ENCODE assay signal across 10 cellular contexts in the genomic region with DNA sequence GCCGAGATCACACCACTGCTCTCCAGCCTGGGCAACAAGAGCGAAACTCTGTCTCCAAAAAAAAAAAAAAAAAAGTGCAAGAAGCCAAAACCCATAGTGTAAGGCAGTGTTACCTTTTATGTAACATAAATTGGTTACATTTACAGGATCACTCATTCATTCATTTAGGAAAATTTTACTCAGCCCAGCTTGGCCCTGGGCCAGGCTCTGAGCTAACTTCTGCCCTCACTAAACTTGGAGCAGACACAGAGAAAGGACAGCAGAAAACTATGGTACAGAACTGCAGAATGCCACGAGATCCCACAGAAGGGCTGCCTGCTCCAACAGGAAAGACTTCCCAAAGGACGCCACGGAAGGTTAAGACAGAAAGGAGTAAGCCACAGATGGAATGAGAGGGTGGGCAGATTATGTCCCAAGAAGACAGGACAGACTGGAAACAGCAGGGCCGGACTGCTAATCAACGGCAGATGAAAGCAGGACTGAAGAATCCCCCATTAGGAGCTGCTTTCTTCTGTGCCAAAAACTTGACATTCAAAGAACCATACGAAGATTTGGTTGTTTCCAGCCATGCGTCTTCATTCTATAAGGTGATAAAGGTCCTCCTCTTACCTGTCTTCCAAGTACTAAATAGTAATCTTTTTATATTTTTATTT. TPM values are rescaled to one million over a fixed set of nuclear protein-coding genes. Genes with fewer than 3 reads are reported as not detected.
DNase-seq lines count a peak whose midpoint lies in the region; FAIRE-seq and TF ChIP-seq lines count a peak whose summit lies in the region.
"Had no signal": no experiment of that assay in that cellular context is flagged by ENCODE, and none has a peak within 500 bp of the region (broad histone marks: within the 10 kb centered on the region; RNA-seq: fewer than 3 reads in every experiment).

No MANE protein-coding gene starts in this region.

- TF ChIP-seq EP300 in esophagus muscularis mucosa (IDR thresholded peaks at IDR 0.05) = no peak

- H3K9me3 ChIP-seq in HEK293 (ENCODE audit: control insufficient read depth, insufficient read depth, low read depth, low read length) (no peaks in the 10 kb centered on the region), esophagus muscularis mucosa (no peaks in the 10 kb centered on the region), mucosa of stomach (ENCODE audit: control insufficient read depth, low read length) (no peaks in the 10 kb centered on the region)

- no peak for FAIRE-seq in RCC 7860 (lab: Jason Lieb, UNC)
- no peak for FAIRE-seq in D721Med (lab: Jason Lieb, UNC)

- WGBS in esophagus muscularis mucosa = 43% methylated on average over 9 of the region's 9 CpGs

- H3K27ac ChIP-seq in HEK293 (ENCODE audit: extremely low read depth, low read depth, low read length) = no peak overlapping the region
- peak overlapping the region; percentile 59 to 75 (median 70) for H3K27ac ChIP-seq in esophagus muscularis mucosa (replicated peaks in 1 of 4)

- intact Hi-C loops in esophagus muscularis mucosa (cut with DNase I) = no loop called here

- DNase-seq in AG08395 (ENCODE audit: low spot score) (peak; percentile 48), esophagus muscularis mucosa (ENCODE audit: extremely low spot score) (no peak), RCC 7860 (ENCODE audit: low spot score) (no peak), A172 (ENCODE audit: low spot score) (no peak), D721Med (ENCODE audit: insufficient read length, low spot score) (no peak), NCI-H2196 treated with DMSO at 0.1 percent for 48 hours (lab: John Stamatoyannopoulos, UW; ENCODE audit: unreplicated experiment) (no peak)
- DNase-seq: COR-L47, mesendoderm had no signal

- no peak overlapping the region for H3K4me3 ChIP-seq in HEK293 (ENCODE audit: low read depth, low read length)
- H3K4me3 ChIP-seq in esophagus muscularis mucosa = peak overlapping the region in 2 of 4 donors; percentile 8 to 27
- H3K4me3 ChIP-seq in mucosa of stomach (ENCODE audit: low read length) = no peak overlapping the region

- POLR2A ChIA-PET in HEK293 (lab: Yijun Ruan, JAX) = no interaction called here

- H3K9ac ChIP-seq in mucosa of stomach (ENCODE audit: low read length) = peak overlapping the region; percentile 37

- TF ChIP-seq POLR2A in esophagus muscularis mucosa (IDR thresholded peaks at IDR 0.05; ENCODE audit: low read depth) = no peak

- CTCF ChIA-PET in HEK293 (lab: Yijun Ruan, JAX) = interaction anchor here (0.6 to 2.1 kb wide), 5 partner anchors 20 to 109 kb away, joined by 3 to 7 read pairs (median 4); no protein-coding TSS in a partner anchor

- H3K27me3 ChIP-seq in esophagus muscularis mucosa = no peaks in the 10 kb centered on the region
- H3K27me3 ChIP-seq in mucosa of stomach (ENCODE audit: control insufficient read depth, insufficient read depth, low read length) = no peaks in the 10 kb centered on the region

- H3K36me3 ChIP-seq in HEK293 (ENCODE audit: control insufficient read depth in 2 of 2, insufficient read depth in 1 of 2, low read length in 2 of 2) (no peaks in the 10 kb centered on the region; a peak in 1 of 3 replicates), esophagus muscularis mucosa (no peaks in the 10 kb centered on the region), mucosa of stomach (ENCODE audit: control insufficient read depth, insufficient read depth, low read length) (no peaks in the 10 kb centered on the region)

- H3K4me1 ChIP-seq in HEK293 (ENCODE audit: control insufficient read depth, insufficient read depth, low read length) = peaks cover 5% of the 10 kb centered on the region; the same call in 1 of the 2 replicates
- peaks cover 23 to 37% (median 27%) of the 10 kb centered on the region in 4 donors for H3K4me1 ChIP-seq in esophagus muscularis mucosa
- peaks cover 15% of the 10 kb centered on the region for H3K4me1 ChIP-seq in mucosa of stomach (ENCODE audit: control insufficient read depth, insufficient read depth, low read length)

- no peak for TF ChIP-seq CTCF in HEK293 (tag by site-specific recombination; IDR thresholded peaks at IDR 0.05)
- no peak for TF ChIP-seq CTCF in esophagus muscularis mucosa (IDR thresholded peaks at IDR 0.05)
- TF ChIP-seq CTCF in D721Med (IDR thresholded peaks at IDR 0.05; ENCODE audit: insufficient read depth, missing control alignments) = no peak

TF ChIP-seq in HEK293, 187 proteins besides CTCF, POLR2A, EP300 and RAD21 (continues in another document):
- TF ChIP-seq, protein P1, sequence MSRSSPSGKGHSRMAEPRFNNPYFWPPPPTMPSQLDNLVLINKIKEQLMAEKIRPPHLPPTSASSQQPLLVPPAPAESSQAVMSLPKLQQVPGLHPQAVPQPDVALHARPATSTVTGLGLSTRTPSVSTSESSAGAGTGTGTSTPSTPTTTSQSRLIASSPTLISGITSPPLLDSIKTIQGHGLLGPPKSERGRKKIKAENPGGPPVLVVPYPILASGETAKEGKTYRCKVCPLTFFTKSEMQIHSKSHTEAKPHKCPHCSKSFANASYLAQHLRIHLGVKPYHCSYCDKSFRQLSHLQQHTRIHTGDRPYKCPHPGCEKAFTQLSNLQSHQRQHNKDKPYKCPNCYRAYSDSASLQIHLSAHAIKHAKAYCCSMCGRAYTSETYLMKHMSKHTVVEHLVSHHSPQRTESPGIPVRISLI (tag by site-specific recombination; IDR thresholded peaks at IDR 0.05) = no peak
- TF ChIP-seq ZNF664 (tag by site-specific recombination; IDR thresholded peaks at IDR 0.05) (no peak), TSHZ1 (tag by site-specific recombination; IDR thresholded peaks at IDR 0.05; ENCODE audit: borderline replicate concordance) (no peak), ZNF843 (tag by site-specific recombination; IDR thresholded peaks at IDR 0.05) (0 out of 2 replicates have a peak, but pooled peaks have one; percentile 18), ZNF146 (tag by site-specific recombination; IDR thresholded peaks at IDR 0.05) (no peak), KLF7 (tag by site-specific recombination; IDR thresholded peaks at IDR 0.05; ENCODE audit: borderline replicate concordance) (no peak), ZNF394 (tag by site-specific recombination; IDR thresholded peaks at IDR 0.05; ENCODE audit: borderline replicate concordance) (no peak), ZNF335 (tag by site-specific recombination; conservative IDR thresholded peaks at IDR 0.05) (no peak), KLF10 (tag by site-specific recombination; IDR thresholded peaks at IDR 0.05) (no peak), EGR2 (tag by site-specific recombination; IDR thresholded peaks at IDR 0.05; ENCODE audit: low read depth) (no peak), WT1 (tag by site-specific recombination; IDR thresholded peaks at IDR 0.05) (no peak), ZEB2 (tag by site-specific recombination; IDR thresholded peaks at IDR 0.05) (0 out of 2 replicates have a peak, but pooled peaks have one; percentile 34), ZNF121 (tag by site-specific recombination; IDR thresholded peaks at IDR 0.05) (no peak), ZNF23 (tag by site-specific recombination; IDR thresholded peaks at IDR 0.05; ENCODE audit: borderline replicate concordance) (no peak), ZNF560 (tag by site-specific recombination; IDR thresholded peaks at IDR 0.05; ENCODE audit: borderline replicate concordance) (no peak), ZNF629 (tag by site-specific recombination; IDR thresholded peaks at IDR 0.05) (0 out of 2 replicates have a peak, but pooled peaks have one; percentile 14), ZNF423 (tag by site-specific recombination; IDR thresholded peaks at IDR 0.05) (no peak)

RNA-seq across cellular contexts. Expression of gene PPP1R13B, which starts 18.9 kb away (rescaled TPM):
- total RNA-seq in esophagus muscularis mucosa = 10 to 100 TPM; 19.9 to 25.2 (median 23.6) TPM
- 4.0 and 4.8 TPM in 2 replicates for total RNA-seq in A172 (2014; rRNA removed; shearing (Covaris generic))
